12 cellular contexts compared by ENCODE assay signal in the genomic region with DNA sequence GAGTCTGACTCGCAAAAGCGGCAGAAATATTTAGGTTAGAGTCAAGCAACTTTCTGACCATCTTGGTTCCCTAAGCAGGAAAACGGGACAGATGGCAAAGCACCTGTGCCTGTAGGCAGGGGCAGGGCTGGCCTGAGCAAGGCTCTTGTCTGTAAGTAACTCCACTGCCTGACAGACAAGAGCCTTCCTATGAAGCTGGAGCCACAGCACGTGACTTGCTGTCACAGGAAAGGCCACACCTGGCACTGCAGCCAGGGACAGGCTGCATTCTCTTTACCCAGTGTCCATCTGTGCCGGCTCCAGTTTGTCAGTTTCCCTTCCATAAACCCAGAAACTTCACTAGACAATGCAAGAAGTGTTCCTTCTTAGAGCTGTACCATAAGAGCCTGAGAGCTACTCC.
DNase-seq lines count a peak whose midpoint lies in the region; ATAC-seq and TF ChIP-seq lines count a peak whose summit lies in the region.
"Had no signal": no experiment of that assay in that cellular context is flagged by ENCODE, and none has a peak within 500 bp of the region (broad histone marks: within the 10 kb centered on the region; RNA-seq: fewer than 3 reads in every experiment).

No MANE protein-coding gene starts in this region.

- CTCF ChIA-PET in activated CD4-positive, alpha-beta T cell treated with anti-CD3 and anti-CD28 coated beads, Interleukin-2, amount 10 ng/mL, durations not matched to agents 7 days and 5 days (lab: Charles Lee), result interaction anchor here (0.6 kb wide), 1 partner anchor 158 kb away, joined by 4 read pairs; no protein-coding TSS in a partner anchor

- H3K9me3 Mint-ChIP-seq in activated CD4-positive, alpha-beta T cell treated with anti-CD3 and anti-CD28 coated beads, Interleukin-2, amount 10 ng/mL, durations not matched to agents 7 days and 5 days, result no peaks in the 10 kb centered on the region
- H3K9me3 Mint-ChIP-seq in stimulated activated effector memory CD8-positive, alpha-beta T cell treated with anti-CD3 and anti-CD28 coated beads, Interleukin-12 subunit alpha, Interleukin-12 subunit beta, amount 100 ng/mL, for 72 hours, result no peaks in the 10 kb centered on the region

- H3K27ac ChIP-seq in VCaP, result peak overlapping the region; percentile 41
- peak overlapping the region in 5 of 12 donors; percentile 17 to 58 (median 41) for H3K27ac ChIP-seq in heart left ventricle
- H3K27ac ChIP-seq: SJCRH30 had no signal

- peak overlapping the region; percentile 73 for H3K27ac Mint-ChIP-seq in activated CD4-positive, alpha-beta T cell treated with anti-CD3 and anti-CD28 coated beads, Interleukin-2, amount 10 ng/mL, durations not matched to agents 7 days and 5 days
- peak overlapping the region; percentile 78 for H3K27ac Mint-ChIP-seq in stimulated activated effector memory CD8-positive, alpha-beta T cell treated with anti-CD3 and anti-CD28 coated beads, Interleukin-12 subunit alpha, Interleukin-12 subunit beta, amount 100 ng/mL, for 72 hours

- peak in 3 of 4 donors; percentile 29 to 67 (median 49) for ATAC-seq in heart left ventricle
- no peak for ATAC-seq in stimulated activated effector memory CD8-positive, alpha-beta T cell treated with anti-CD3 and anti-CD28 coated beads, Interleukin-12 subunit alpha, Interleukin-12 subunit beta, amount 100 ng/mL, for 72 hours
- ATAC-seq in HG03135 (IDR thresholded peaks at IDR 0.05; ENCODE audit: unreplicated experiment), result no peak

- H3K9me3 ChIP-seq in heart left ventricle, result no peaks in the 10 kb centered on the region
- H3K9me3 ChIP-seq: sigmoid colon, SJCRH30 had no signal

- TF ChIP-seq CTCF in VCaP (conservative IDR thresholded peaks at IDR 0.05) (no peak), heart left ventricle (IDR thresholded peaks at IDR 0.05) (no peak)

- H3K4me3 ChIP-seq in heart left ventricle, result no peak overlapping the region
- H3K4me3 ChIP-seq: sigmoid colon, SJCRH30 had no signal

- H3K27me3 ChIP-seq in heart left ventricle, result no peaks in the 10 kb centered on the region
- H3K27me3 ChIP-seq: sigmoid colon, SJCRH30 had no signal

- H3K4me3 Mint-ChIP-seq in activated CD4-positive, alpha-beta T cell treated with anti-CD3 and anti-CD28 coated beads, Interleukin-2, amount 10 ng/mL, durations not matched to agents 7 days and 5 days, result no peak overlapping the region
- H3K4me3 Mint-ChIP-seq in stimulated activated effector memory CD8-positive, alpha-beta T cell treated with anti-CD3 and anti-CD28 coated beads, Interleukin-12 subunit alpha, Interleukin-12 subunit beta, amount 100 ng/mL, for 72 hours, result no peak overlapping the region

- peaks cover 6% of the 10 kb centered on the region for H3K36me3 Mint-ChIP-seq in activated CD4-positive, alpha-beta T cell treated with anti-CD3 and anti-CD28 coated beads, Interleukin-2, amount 10 ng/mL, durations not matched to agents 7 days and 5 days (ENCODE audit: low read depth)
- peaks cover 16% of the 10 kb centered on the region for H3K36me3 Mint-ChIP-seq in stimulated activated effector memory CD8-positive, alpha-beta T cell treated with anti-CD3 and anti-CD28 coated beads, Interleukin-12 subunit alpha, Interleukin-12 subunit beta, amount 100 ng/mL, for 72 hours

- intact Hi-C loops in heart left ventricle (cut with DNase I), result loop anchor here in 3 of 10 donors (10.0 kb wide), 2 partner anchors 113 to 233 kb away; no protein-coding TSS in a partner anchor

- no peak for TF ChIP-seq POLR2A in heart left ventricle (IDR thresholded peaks at IDR 0.05)

- peaks cover 18% of the 10 kb centered on the region for H3K4me1 Mint-ChIP-seq in activated CD4-positive, alpha-beta T cell treated with anti-CD3 and anti-CD28 coated beads, Interleukin-2, amount 10 ng/mL, durations not matched to agents 7 days and 5 days
- peaks cover 25% of the 10 kb centered on the region for H3K4me1 Mint-ChIP-seq in stimulated activated effector memory CD8-positive, alpha-beta T cell treated with anti-CD3 and anti-CD28 coated beads, Interleukin-12 subunit alpha, Interleukin-12 subunit beta, amount 100 ng/mL, for 72 hours

- H3K36me3 ChIP-seq in heart left ventricle, result peaks cover 0 to 45% (median 30%) of the 10 kb centered on the region in 9 donors

- H3K27me3 Mint-ChIP-seq in activated CD4-positive, alpha-beta T cell treated with anti-CD3 and anti-CD28 coated beads, Interleukin-2, amount 10 ng/mL, durations not matched to agents 7 days and 5 days, result no peaks in the 10 kb centered on the region

- POLR2A ChIA-PET in activated CD4-positive, alpha-beta T cell treated with anti-CD3 and anti-CD28 coated beads, Interleukin-2, amount 10 ng/mL, durations not matched to agents 7 days and 5 days (lab: Charles Lee), result no interaction called here

- peaks cover 0 to 24% (median 12%) of the 10 kb centered on the region in 12 donors for H3K4me1 ChIP-seq in heart left ventricle

- DNase-seq in activated CD4-positive, alpha-beta T cell treated with anti-CD3 and anti-CD28 coated beads, Interleukin-2, amount 10 ng/mL, durations not matched to agents 7 days and 5 days, result no peak
- no peak for DNase-seq in activated CD4-positive, alpha-beta T cell treated with anti-CD3 and anti-CD28 coated beads for 1 hour
- peak in 2 of 5 donors; percentile 36 to 52 for DNase-seq in heart left ventricle
- no peak for DNase-seq in stimulated activated effector memory CD8-positive, alpha-beta T cell treated with anti-CD3 and anti-CD28 coated beads, Interleukin-12 subunit alpha, Interleukin-12 subunit beta, amount 100 ng/mL, for 72 hours (ENCODE audit: low spot score in 2 of 2)
- DNase-seq in kidney tubule cell (ENCODE audit: low spot score), result no peak
- no peak for DNase-seq in SW 1271 (lab: John Stamatoyannopoulos, UW)
- DNase-seq: GDM1, NCI-H2081, sigmoid colon, SJCRH30 had no signal

- WGBS in heart left ventricle, 4 donors, result 50 to 62% (median 55%) methylated on average over 4 to 5 of the region's 5 CpGs

Comparison
In these comparisons a context has a peak if more than half of its experiments do, and no peak if none do; other contexts are left out.
1. ATAC-seq: peak in heart left ventricle (3 of 4); none in stimulated activated effector memory CD8-positive, alpha-beta T cell treated with anti-CD3 and anti-CD28 coated beads, Interleukin-12 subunit alpha, Interleukin-12 subunit beta, amount 100 ng/mL, for 72 hours (single experiment) and HG03135 (single experiment).